ENCODE assay signal across 14 cellular contexts in the genomic region with DNA sequence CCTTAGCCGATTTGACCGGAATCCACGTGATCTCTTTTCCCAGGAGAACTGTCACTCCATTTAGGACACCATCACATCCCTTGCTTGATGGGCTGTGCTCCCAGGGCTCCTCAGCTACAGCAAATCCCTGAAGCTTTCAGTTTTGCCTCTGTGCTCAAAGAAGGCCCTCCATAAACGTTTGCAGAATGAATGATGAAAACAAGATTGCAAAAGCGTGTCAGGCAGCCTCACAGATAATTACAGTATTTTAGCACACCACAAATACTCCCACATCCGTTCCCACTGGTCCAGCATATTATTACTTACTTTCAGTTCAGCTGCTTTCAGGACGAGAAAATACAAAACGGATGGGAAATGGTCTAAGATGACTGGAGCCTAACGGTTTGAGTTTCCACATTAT.
DNase-seq lines count a peak whose midpoint lies in the region; ATAC-seq, FAIRE-seq and TF ChIP-seq lines count a peak whose summit lies in the region.
"Had no signal": no experiment of that assay in that cellular context is flagged by ENCODE, and none has a peak within 500 bp of the region (broad histone marks: within the 10 kb centered on the region; RNA-seq: fewer than 3 reads in every experiment).

No MANE protein-coding gene starts in this region.

- H3K4me1 ChIP-seq in A673 (ENCODE audit: insufficient read depth, low read length, poor library complexity, severe bottlenecking) = no peaks in the 10 kb centered on the region
- no peaks in the 10 kb centered on the region for H3K4me1 ChIP-seq in HEK293 (ENCODE audit: control insufficient read depth, insufficient read depth, low read length)

- POLR2A ChIA-PET in A673 (lab: Charles Lee; ENCODE audit: low non-redundant PET) (no interaction called here), HEK293 (lab: Yijun Ruan, JAX) (no interaction called here)

- H3K4me3 ChIP-seq in A673 (ENCODE audit: low read depth, low read length, poor library complexity, severe bottlenecking) (no peak overlapping the region), HEK293 (ENCODE audit: low read depth, low read length) (no peak overlapping the region), fibroblast of villous mesenchyme (ENCODE audit: low read depth, low read length) (no peak overlapping the region), H7 (ENCODE audit: insufficient read depth, low read depth, low read length) (no peak overlapping the region)
- H3K4me3 ChIP-seq: sigmoid colon, SJSA1 had no signal

- BruUV-seq in A673 (replicated peaks; lab: Mats Ljungman, UMichigan) = no TSS peak

- H3K27ac ChIP-seq in A673 (ENCODE audit: low read depth, low read length, poor library complexity, severe bottlenecking) = no peak overlapping the region
- H3K27ac ChIP-seq in HEK293 (ENCODE audit: extremely low read depth, low read depth, low read length) = no peak overlapping the region
- H3K27ac ChIP-seq: sigmoid colon, SJSA1 had no signal

- ATAC-seq in HG02759 (IDR thresholded peaks at IDR 0.05; ENCODE audit: unreplicated experiment) = no peak
- ATAC-seq: stimulated activated naive B cell treated with anti-CD40 and anti-IgM and Interleukin-4, amounts not matched to agents 10 μg/mL and 1 μg/mL and 100 μg/mL, for 72 hours had no signal

- H3K27me3 ChIP-seq in A673 (replicated peaks; ENCODE audit: insufficient read depth, low read depth, low read length, poor library complexity) (no peaks in the 10 kb centered on the region), H7 (ENCODE audit: control insufficient read depth, insufficient read depth, low read length) (no peaks in the 10 kb centered on the region)
- H3K27me3 ChIP-seq: sigmoid colon, SJSA1 had no signal

- TF ChIP-seq CTCF in A673 (conservative IDR thresholded peaks at IDR 0.05; ENCODE audit: low read depth, low read length) (no peak), HEK293 (tag by site-specific recombination; IDR thresholded peaks at IDR 0.05) (no peak), fibroblast of villous mesenchyme (IDR thresholded peaks at IDR 0.05; ENCODE audit: insufficient read depth, low read depth, low read length) (no peak)

- no peaks in the 10 kb centered on the region for H3K9me3 ChIP-seq in A673 (ENCODE audit: low read depth, low read length, poor library complexity, severe bottlenecking)
- no peaks in the 10 kb centered on the region for H3K9me3 ChIP-seq in HEK293 (ENCODE audit: control insufficient read depth, insufficient read depth, low read depth, low read length)
- H3K9me3 ChIP-seq: sigmoid colon, SJSA1 had no signal

- no peak for FAIRE-seq in frontal cortex (lab: Jason Lieb, UNC)

- intact Hi-C loops in A673 (cut with micrococcal nuclease; ENCODE audit: unreplicated experiment) = loop anchor here (10.0 kb wide), 1 partner anchor 370 kb away; no protein-coding TSS in a partner anchor

- DNase-seq in A673 (ENCODE audit: low spot score) (peak; percentile 49), SKM-1 (lab: John Stamatoyannopoulos, UW; ENCODE audit: unreplicated experiment) (peak; percentile 82), fibroblast of villous mesenchyme (ENCODE audit: low read depth) (peak; percentile 89), NCI-H446 (lab: John Stamatoyannopoulos, UW) (no peak), frontal cortex (ENCODE audit: low spot score in 2 of 2) (no peak), H7 (no peak)
- DNase-seq: activated gamma-delta T cell; foreskin fibroblast; NCI-H82; sigmoid colon; stimulated activated naive B cell treated with anti-CD40 and anti-IgM and Interleukin-4, amounts not matched to agents 10 μg/mL and 1 μg/mL and 100 μg/mL, for 72 hours had no signal

- H3K36me3 ChIP-seq in A673 (ENCODE audit: insufficient read depth, low read length, poor library complexity, severe bottlenecking) (peaks cover 28% of the 10 kb centered on the region), HEK293 (ENCODE audit: control insufficient read depth in 2 of 2, insufficient read depth in 1 of 2, low read length in 2 of 2) (peaks cover 0 to 35% of the 10 kb centered on the region in 2 experiments; a peak in 1 of 3 replicates), H7 (replicated peaks; ENCODE audit: control insufficient read depth, insufficient read depth, low read length) (peaks cover 8% of the 10 kb centered on the region)

- CTCF ChIA-PET in A673 (lab: Charles Lee) (no interaction called here), HEK293 (lab: Yijun Ruan, JAX) (interaction anchor here (1.2 kb wide), 1 partner anchor 166 kb away, joined by 8 read pairs; no protein-coding TSS in a partner anchor)

TF ChIP-seq in HEK293, 187 proteins besides CTCF, POLR2A, EP300 and RAD21:
- TF ChIP-seq SP7 (tag by site-specific recombination; IDR thresholded peaks at IDR 0.05) = 0 out of 2 replicates have a peak, but pooled peaks have one; percentile 19
- no peak for TF ChIP-seq ZNF302 (tag by site-specific recombination; IDR thresholded peaks at IDR 0.05; ENCODE audit: low read depth)
- no peak for TF ChIP-seq ZNF174 (tag by site-specific recombination; IDR thresholded peaks at IDR 0.05)

Comparison
In these comparisons a context has a peak if more than half of its experiments do, and no peak if none do; other contexts are left out.
1. DNase-seq: peak in A673 (single experiment), SKM-1 (single experiment) and fibroblast of villous mesenchyme (single experiment); none in NCI-H446 (0 of 2), frontal cortex (0 of 2) and H7 (single experiment).